In the genomic region with DNA sequence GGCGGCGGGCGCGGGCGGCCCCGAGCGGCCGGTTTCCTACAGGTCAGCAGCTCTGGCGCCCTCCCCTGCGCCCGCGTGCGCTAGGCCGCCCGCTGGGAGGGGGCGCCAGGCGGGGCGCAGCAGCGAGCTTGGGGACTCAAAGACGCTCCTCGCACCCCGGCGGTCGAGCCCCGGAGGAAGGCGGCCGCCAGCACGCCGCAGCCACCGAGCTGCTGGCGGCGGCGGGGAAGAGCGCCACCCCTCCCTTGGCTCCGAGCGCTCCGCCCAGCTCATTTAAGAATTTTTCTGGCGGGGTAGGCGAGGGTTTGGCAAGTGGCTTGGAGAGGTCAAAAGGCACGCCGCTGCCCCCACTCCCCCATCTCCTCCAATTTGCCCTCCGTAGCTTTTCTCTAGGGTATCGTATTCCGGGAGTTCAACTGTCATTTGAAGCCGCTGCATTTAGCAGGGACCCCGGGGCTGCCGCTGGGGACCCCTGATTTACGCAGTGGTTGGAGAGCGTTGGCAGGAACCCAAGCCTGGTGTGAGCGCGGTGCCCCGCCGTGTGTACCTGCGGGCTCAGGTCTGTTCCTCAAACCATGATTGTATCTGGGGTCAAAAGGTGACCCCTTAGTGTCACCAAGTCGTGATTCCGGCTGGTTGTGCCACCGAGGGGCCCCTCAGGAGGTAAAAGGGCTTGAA, we compare ENCODE assay signal across 8 cellular contexts. TPM values are rescaled to one million over a fixed set of nuclear protein-coding genes. Genes with fewer than 3 reads are reported as not detected.
DNase-seq lines count a peak whose midpoint lies in the region; ATAC-seq and TF ChIP-seq lines count a peak whose summit lies in the region.

No MANE protein-coding gene starts in this region.

- TF ChIP-seq CTCF in cardiac fibroblast (IDR thresholded peaks at IDR 0.05; ENCODE audit: low read depth, low read length) (no peak), kidney epithelial cell (IDR thresholded peaks at IDR 0.05; ENCODE audit: insufficient read depth, low read length, poor library complexity, severe bottlenecking) (no peak)

- ATAC-seq in GM21528 (IDR thresholded peaks at IDR 0.05; ENCODE audit: low FRiP score, unreplicated experiment) = peak; percentile 30

- DNase-seq in KG1 (lab: John Stamatoyannopoulos, UW) (peak; percentile 56), SW 1271 (lab: John Stamatoyannopoulos, UW) (peak; percentile 66 to 79), cardiac fibroblast (ENCODE audit: low read depth in 2 of 2) (peak; percentile 57 to 73), kidney epithelial cell (ENCODE audit: low read depth) (no peak), NCI-H446 (lab: John Stamatoyannopoulos, UW) (no peak)
- peak; percentile 19 to 35 for DNase-seq in stimulated activated CD4-positive, alpha-beta T cell treated with anti-CD3 and anti-CD28 coated beads, Interleukin-4, amount 100 ng/mL, for 4 hours

- H3K9me3 ChIP-seq in ES-I3 (ENCODE audit: control insufficient read depth, insufficient read depth, low read length) = no peaks in the 10 kb centered on the region

- no peaks in the 10 kb centered on the region for H3K36me3 ChIP-seq in ES-I3 (ENCODE audit: insufficient read depth, low read length)
- no peaks in the 10 kb centered on the region for H3K36me3 ChIP-seq in kidney epithelial cell (ENCODE audit: control insufficient read depth, insufficient read depth, low read length)

- no peaks in the 10 kb centered on the region for H3K27me3 ChIP-seq in kidney epithelial cell (ENCODE audit: control insufficient read depth, insufficient read depth, low read length)

- peaks cover 14% of the 10 kb centered on the region for H3K4me1 ChIP-seq in ES-I3 (ENCODE audit: insufficient read depth, low read length)

- H3K4me3 ChIP-seq in cardiac fibroblast (replicated peaks in 1 of 2; ENCODE audit: low read depth in 2 of 2, low read length in 2 of 2) (peak overlapping the region; percentile 70 to 80), kidney epithelial cell (ENCODE audit: low read depth, low read length) (peak overlapping the region; percentile 51)

- peak overlapping the region; percentile 63; the same call in 1 of the 2 replicates for H3K9ac ChIP-seq in ES-I3 (ENCODE audit: low read depth, low read length)

RNA-seq across cellular contexts. Expression of a gene that starts 59.5 kb away (rescaled TPM):
- total RNA-seq in kidney epithelial cell = 25.7 and 30.9 TPM in 2 replicates

Comparison
In these comparisons a context has a peak if more than half of its experiments do, and no peak if none do; other contexts are left out.
1. DNase-seq: peak in KG1 (single experiment), SW 1271 (2 of 2), cardiac fibroblast (2 of 2) and stimulated activated CD4-positive, alpha-beta T cell treated with anti-CD3 and anti-CD28 coated beads, Interleukin-4, amount 100 ng/mL, for 4 hours (2 of 2); none in kidney epithelial cell (single experiment) and NCI-H446 (0 of 2).